ENCODE assay signal across 8 cellular contexts in the genomic region with DNA sequence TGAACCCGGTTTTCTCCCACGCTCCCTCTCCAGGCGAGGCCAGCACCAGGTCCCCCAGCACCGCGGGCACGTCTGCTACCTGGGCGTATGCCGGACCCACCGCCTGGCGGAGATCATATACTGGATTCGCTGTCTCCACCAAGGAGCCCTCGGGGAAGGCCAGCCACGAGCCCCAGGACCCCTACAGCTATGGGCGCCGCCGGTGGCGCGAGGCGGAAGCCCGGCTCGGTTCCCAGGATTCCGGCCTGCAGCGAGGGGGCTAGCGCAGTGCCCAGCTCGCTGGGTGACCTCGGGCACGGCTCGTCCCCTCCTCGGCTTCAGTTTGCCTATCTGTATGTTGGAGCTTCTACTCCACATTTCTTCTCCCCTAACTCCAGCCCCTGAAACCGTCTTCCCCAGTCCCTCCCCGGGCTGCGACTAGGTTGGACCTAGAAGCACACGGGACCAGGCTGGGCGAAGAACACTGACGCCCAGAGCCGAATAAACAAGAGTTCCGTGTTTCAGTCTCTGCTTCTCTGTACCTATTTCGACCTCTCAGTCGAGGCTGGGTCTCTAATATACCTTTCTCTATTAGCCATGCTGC. TPM values are rescaled to one million over a fixed set of nuclear protein-coding genes. Genes with fewer than 3 reads are reported as not detected.
DNase-seq lines count a peak whose midpoint lies in the region; TF ChIP-seq lines count a peak whose summit lies in the region.

No MANE protein-coding gene starts in this region.

- H3K9me3 ChIP-seq in breast epithelium: no peaks in the 10 kb centered on the region
- no peaks in the 10 kb centered on the region for H3K9me3 ChIP-seq in liver (ENCODE audit: control insufficient read depth in 4 of 4, low read length in 3 of 4)
- no peaks in the 10 kb centered on the region for H3K9me3 ChIP-seq in testis

- TF ChIP-seq CTCF in breast epithelium (IDR thresholded peaks at IDR 0.05): no peak
- TF ChIP-seq CTCF in liver (IDR thresholded peaks at IDR 0.05; ENCODE audit: low read depth, low read length, missing input control): no peak
- peak in 1 of 3 experiments; percentile 7 for TF ChIP-seq CTCF in testis (IDR thresholded peaks at IDR 0.05)

- WGBS in liver: 18% methylated on average over 39 of the region's 39 CpGs
- 24 to 26% methylated on average over 30 to 39 of the region's 39 CpGs for WGBS in testis, 2 donors

- H3K27me3 ChIP-seq in breast epithelium: no peaks in the 10 kb centered on the region
- H3K27me3 ChIP-seq in liver (ENCODE audit: control insufficient read depth in 4 of 4, insufficient read depth in 4 of 4, low read length in 3 of 4): no peaks in the 10 kb centered on the region
- H3K27me3 ChIP-seq in testis: no peaks in the 10 kb centered on the region

- H3K4me1 ChIP-seq in breast epithelium (peaks cover 0 to 6% of the 10 kb centered on the region in 2 donors), liver (ENCODE audit: control insufficient read depth in 4 of 4, insufficient read depth in 4 of 4, low read length in 3 of 4) (peaks cover 3 to 36% (median 16%) of the 10 kb centered on the region in 4 donors), testis (peaks cover 27% of the 10 kb centered on the region)

- no peak for TF ChIP-seq RAD21 in liver (IDR thresholded peaks at IDR 0.05)

- H3K4me3 ChIP-seq in breast epithelium (peak overlapping the region; percentile 46 to 75 (median 58)), liver (ENCODE audit: low read depth in 1 of 3, low read length in 3 of 3) (peak overlapping the region in 2 of 3 donors; percentile 7 to 28), testis (peak overlapping the region; percentile 47 to 56)

- DNase-seq in NCI-H1694 treated with DMSO at 0.1 percent for 48 hours (lab: John Stamatoyannopoulos, UW): peak; percentile 48
- no peak for DNase-seq in NCI-H1694 (lab: John Stamatoyannopoulos, UW)
- no peak for DNase-seq in breast epithelium (ENCODE audit: low spot score in 2 of 2)
- DNase-seq in testis: no peak
- DNase-seq in Ammon's horn (ENCODE audit: low spot score): no peak
- no peak for DNase-seq in Kasumi-1 (lab: John Stamatoyannopoulos, UW)
- no peak for DNase-seq in NAMALWA (ENCODE audit: low spot score)

- H3K9ac ChIP-seq in liver (ENCODE audit: low read depth in 1 of 2, low read length in 2 of 2): peak overlapping the region in 1 of 2 donors; percentile 32

- H3K36me3 ChIP-seq in breast epithelium (no peaks in the 10 kb centered on the region), liver (ENCODE audit: control insufficient read depth in 4 of 4, insufficient read depth in 3 of 4, low read depth in 1 of 4, low read length in 3 of 4) (peaks cover 0 to 22% (median 7%) of the 10 kb centered on the region in 4 donors), testis (ENCODE audit: low read depth, missing control alignments) (no peaks in the 10 kb centered on the region)

- H3K27ac ChIP-seq in breast epithelium (peak overlapping the region; percentile 70 to 76), liver (ENCODE audit: low read depth in 1 of 2, low read length in 2 of 2) (peak overlapping the region in 1 of 2 donors; percentile 40), testis (peak overlapping the region; percentile 45 to 84)

- no peak for TF ChIP-seq POLR2A in breast epithelium (IDR thresholded peaks at IDR 0.05)
- no peak for TF ChIP-seq POLR2A in testis (IDR thresholded peaks at IDR 0.05)

- intact Hi-C loops in breast epithelium (cut with DNase I; ENCODE audit: low total_unique reads): no loop called here
- intact Hi-C loops in testis (cut with DNase I; ENCODE audit: low total_unique reads): no loop called here

TF ChIP-seq in liver, 16 proteins besides CTCF, POLR2A, EP300 and RAD21:
- no peak for TF ChIP-seq JUND (IDR thresholded peaks at IDR 0.05)
- TF ChIP-seq REST (IDR thresholded peaks at IDR 0.05): no peak
- TF ChIP-seq HNF4G (IDR thresholded peaks at IDR 0.05): no peak
- no peak for TF ChIP-seq EGR1 (IDR thresholded peaks at IDR 0.05; ENCODE audit: low read depth in 2 of 2)
- TF ChIP-seq RXRA (IDR thresholded peaks at IDR 0.05): no peak
- no peak for TF ChIP-seq SP1 (IDR thresholded peaks at IDR 0.05)
- no peak for TF ChIP-seq TAF1 (conservative IDR thresholded peaks at IDR 0.05)
- TF ChIP-seq, protein P1, sequence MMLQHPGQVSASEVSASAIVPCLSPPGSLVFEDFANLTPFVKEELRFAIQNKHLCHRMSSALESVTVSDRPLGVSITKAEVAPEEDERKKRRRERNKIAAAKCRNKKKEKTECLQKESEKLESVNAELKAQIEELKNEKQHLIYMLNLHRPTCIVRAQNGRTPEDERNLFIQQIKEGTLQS (IDR thresholded peaks at IDR 0.05): no peak
- TF ChIP-seq, protein P2, sequence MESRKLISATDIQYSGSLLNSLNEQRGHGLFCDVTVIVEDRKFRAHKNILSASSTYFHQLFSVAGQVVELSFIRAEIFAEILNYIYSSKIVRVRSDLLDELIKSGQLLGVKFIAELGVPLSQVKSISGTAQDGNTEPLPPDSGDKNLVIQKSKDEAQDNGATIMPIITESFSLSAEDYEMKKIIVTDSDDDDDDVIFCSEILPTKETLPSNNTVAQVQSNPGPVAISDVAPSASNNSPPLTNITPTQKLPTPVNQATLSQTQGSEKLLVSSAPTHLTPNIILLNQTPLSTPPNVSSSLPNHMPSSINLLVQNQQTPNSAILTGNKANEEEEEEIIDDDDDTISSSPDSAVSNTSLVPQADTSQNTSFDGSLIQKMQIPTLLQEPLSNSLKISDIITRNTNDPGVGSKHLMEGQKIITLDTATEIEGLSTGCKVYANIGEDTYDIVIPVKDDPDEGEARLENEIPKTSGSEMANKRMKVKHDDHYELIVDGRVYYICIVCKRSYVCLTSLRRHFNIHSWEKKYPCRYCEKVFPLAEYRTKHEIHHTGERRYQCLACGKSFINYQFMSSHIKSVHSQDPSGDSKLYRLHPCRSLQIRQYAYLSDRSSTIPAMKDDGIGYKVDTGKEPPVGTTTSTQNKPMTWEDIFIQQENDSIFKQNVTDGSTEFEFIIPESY (IDR thresholded peaks at IDR 0.05): no peak

RNA-seq across cellular contexts. Expression of gene CPT1C, which starts 0.8 kb away (rescaled TPM):
- total RNA-seq in breast epithelium (10 to 100 TPM in 1 of 3 donors, 1 to 10 TPM in 1, under 1 TPM in 1; 0.80 to 14.4 (median 2.8) TPM), liver (under 1 TPM; 0.37 to 0.50 TPM), testis (1 to 10 TPM; 8.8 to 9.8 TPM)
- polyA plus RNA-seq in liver (under 1 TPM; 0.67 to 0.75 TPM), testis (ENCODE audit: insufficient read depth, low read depth, low replicate concordance) (17.1 TPM)

RNA-seq across cellular contexts. Expression of gene ADM5, which starts 0.8 kb away (rescaled TPM):
- total RNA-seq in breast epithelium (1 to 10 TPM; 1.3 to 2.9 (median 1.4) TPM), liver (under 1 TPM; 0.28 to 0.84 TPM), testis (1 to 10 TPM; 2.9 to 5.0 TPM)
- polyA plus RNA-seq in liver (under 1 TPM; 0.11 to 0.23 TPM), testis (ENCODE audit: insufficient read depth, low read depth, low replicate concordance) (2.2 TPM)

RNA-seq across cellular contexts. Expression of gene PRMT1, which starts 13.1 kb away (rescaled TPM):
- total RNA-seq in breast epithelium: 100 to 1,000 TPM; 137 to 227 (median 154) TPM
- total RNA-seq in liver: 10 to 100 TPM; 61.6 to 67.2 TPM
- polyA plus RNA-seq in liver: 10 to 100 TPM; 35.1 to 46.0 TPM
- total RNA-seq in testis: 100 to 1,000 TPM; 192 to 272 TPM
- polyA plus RNA-seq in testis (ENCODE audit: insufficient read depth, low read depth, low replicate concordance): 201 TPM

RNA-seq across cellular contexts. Expression of gene BCL2L12, which starts 24.4 kb away (rescaled TPM):
- total RNA-seq in breast epithelium (10 to 100 TPM in 1 of 3 donors, 1 to 10 TPM in 2; 5.1 to 11.7 (median 8.5) TPM), liver (1 to 10 TPM; 1.6 to 6.3 TPM), testis (10 to 100 TPM; 11.3 to 19.3 TPM)
- polyA plus RNA-seq in liver (10 to 100 TPM in 1 of 2 donors, 1 to 10 TPM in 1; 7.2 to 15.7 TPM), testis (ENCODE audit: insufficient read depth, low read depth, low replicate concordance) (17.3 TPM)

RNA-seq across cellular contexts. Expression of gene IRF3, which starts 24.5 kb away (rescaled TPM):
- 100 to 1,000 TPM in 1 of 3 donors, 10 to 100 TPM in 2; 39.7 to 100 (median 52.4) TPM for total RNA-seq in breast epithelium
- 10 to 100 TPM; 24.4 to 31.7 TPM for total RNA-seq in liver
- 10 to 100 TPM; 18.2 to 33.6 TPM for polyA plus RNA-seq in liver
- 10 to 100 TPM; 50.1 to 51.6 TPM for total RNA-seq in testis
- polyA plus RNA-seq in testis (ENCODE audit: insufficient read depth, low read depth, low replicate concordance): 34.9 TPM
